In genomic region chr21:44658913-44659595, GRCh38 we compare ENCODE assay signal across 15 cellular contexts. TPM values are rescaled to one million over a fixed set of nuclear protein-coding genes. Genes with fewer than 3 reads are reported as not detected.
DNase-seq lines count a peak whose midpoint lies in the region; ATAC-seq lines count a peak whose summit lies in the region.
"Had no signal": no experiment of that assay in that cellular context is flagged by ENCODE, and none has a peak within 500 bp of the region (broad histone marks: within the 10 kb centered on the region; RNA-seq: fewer than 3 reads in every experiment).

No MANE protein-coding gene starts in this region.

- peaks cover 60% of the 10 kb centered on the region for H3K36me3 Mint-ChIP-seq in activated naive CD4-positive, alpha-beta T cell treated with anti-CD3 and anti-CD28 coated beads, Interleukin-2, amount 10 ng/mL, durations not matched to agents 7 days and 5 days
- H3K36me3 Mint-ChIP-seq in T-helper 2 cell treated with Interferon-gamma antibody and Interleukin-4, amounts not matched to agents 5 μg/mL and 100 μg/mL, for 36 hours (ENCODE audit: low read depth): peaks cover 31% of the 10 kb centered on the region
- H3K36me3 Mint-ChIP-seq in immature natural killer cell: peaks cover 10 to 19% (median 12%) of the 10 kb centered on the region in 3 donors

- H3K27ac Mint-ChIP-seq in activated naive CD4-positive, alpha-beta T cell treated with anti-CD3 and anti-CD28 coated beads, Interleukin-2, amount 10 ng/mL, durations not matched to agents 7 days and 5 days: peak overlapping the region; percentile 97
- H3K27ac Mint-ChIP-seq in T-helper 2 cell treated with Interferon-gamma antibody and Interleukin-4, amounts not matched to agents 5 μg/mL and 100 μg/mL, for 36 hours: peak overlapping the region; percentile 93
- peak overlapping the region; percentile 93 to 99 (median 97) for H3K27ac Mint-ChIP-seq in immature natural killer cell
- H3K27ac Mint-ChIP-seq: mesothelial cell of epicardium had no signal

- H3K27me3 Mint-ChIP-seq in activated naive CD4-positive, alpha-beta T cell treated with anti-CD3 and anti-CD28 coated beads, Interleukin-2, amount 10 ng/mL, durations not matched to agents 7 days and 5 days: peaks cover 6% of the 10 kb centered on the region
- peaks cover 21% of the 10 kb centered on the region for H3K27me3 Mint-ChIP-seq in T-helper 2 cell treated with Interferon-gamma antibody and Interleukin-4, amounts not matched to agents 5 μg/mL and 100 μg/mL, for 36 hours (ENCODE audit: low read depth)
- peaks cover 3 to 24% (median 15%) of the 10 kb centered on the region in 3 donors for H3K27me3 Mint-ChIP-seq in immature natural killer cell (ENCODE audit: low read depth in 3 of 3)

- H3K4me1 Mint-ChIP-seq in activated naive CD4-positive, alpha-beta T cell treated with anti-CD3 and anti-CD28 coated beads, Interleukin-2, amount 10 ng/mL, durations not matched to agents 7 days and 5 days: peaks cover 58% of the 10 kb centered on the region
- peaks cover 39% of the 10 kb centered on the region for H3K4me1 Mint-ChIP-seq in T-helper 2 cell treated with Interferon-gamma antibody and Interleukin-4, amounts not matched to agents 5 μg/mL and 100 μg/mL, for 36 hours (ENCODE audit: low read depth)
- peaks cover 50 to 58% of the 10 kb centered on the region in 2 donors for H3K4me1 Mint-ChIP-seq in immature natural killer cell
- H3K4me1 Mint-ChIP-seq: mesothelial cell of epicardium had no signal

- DNase-seq in activated naive CD4-positive, alpha-beta T cell treated with anti-CD3 and anti-CD28 coated beads, Interleukin-2, amount 10 ng/mL, durations not matched to agents 7 days and 5 days: peak; percentile 45
- DNase-seq in activated naive CD4-positive, alpha-beta T cell treated with Interleukin-2 at 50 U/mL for 16 hours: no peak
- DNase-seq in T-helper 2 cell treated with Interferon-gamma antibody and Interleukin-4, amounts not matched to agents 5 μg/mL and 100 μg/mL, for 36 hours (ENCODE audit: low spot score): no peak
- peak; percentile 22 to 47 (median 38) for DNase-seq in immature natural killer cell
- DNase-seq: foreskin fibroblast, NCI-H1092 treated with DMSO at 0.1 percent for 48 hours, NCI-H446 treated with DMSO at 0.1 percent for 48 hours, T-helper 9 cell, transverse colon had no signal

- ATAC-seq in HG03520 (IDR thresholded peaks at IDR 0.05; ENCODE audit: unreplicated experiment): no peak
- no peak for ATAC-seq in GM21447 (IDR thresholded peaks at IDR 0.05; ENCODE audit: unreplicated experiment)
- no peak for ATAC-seq in GM21526 (IDR thresholded peaks at IDR 0.05; ENCODE audit: low FRiP score, unreplicated experiment)
- ATAC-seq in HG03139 (IDR thresholded peaks at IDR 0.05; ENCODE audit: unreplicated experiment): no peak
- ATAC-seq: HCT116 had no signal

- H3K9me3 Mint-ChIP-seq in activated naive CD4-positive, alpha-beta T cell treated with anti-CD3 and anti-CD28 coated beads, Interleukin-2, amount 10 ng/mL, durations not matched to agents 7 days and 5 days: peaks cover 60% of the 10 kb centered on the region
- peaks cover 36% of the 10 kb centered on the region for H3K9me3 Mint-ChIP-seq in T-helper 2 cell treated with Interferon-gamma antibody and Interleukin-4, amounts not matched to agents 5 μg/mL and 100 μg/mL, for 36 hours
- peaks cover 6 to 18% (median 14%) of the 10 kb centered on the region in 6 donors for H3K9me3 Mint-ChIP-seq in immature natural killer cell

- H3K4me3 Mint-ChIP-seq in activated naive CD4-positive, alpha-beta T cell treated with anti-CD3 and anti-CD28 coated beads, Interleukin-2, amount 10 ng/mL, durations not matched to agents 7 days and 5 days: no peak overlapping the region
- H3K4me3 Mint-ChIP-seq in T-helper 2 cell treated with Interferon-gamma antibody and Interleukin-4, amounts not matched to agents 5 μg/mL and 100 μg/mL, for 36 hours: peak overlapping the region; percentile 54
- peak overlapping the region; percentile 60 to 90 (median 72) for H3K4me3 Mint-ChIP-seq in immature natural killer cell
- H3K4me3 Mint-ChIP-seq: mesothelial cell of epicardium had no signal

- CTCF ChIA-PET in activated naive CD4-positive, alpha-beta T cell treated with anti-CD3 and anti-CD28 coated beads, Interleukin-2, amount 10 ng/mL, durations not matched to agents 7 days and 5 days (lab: Charles Lee): no interaction called here

RNA-seq across cellular contexts. Expression of gene KRTAP12-3, which starts 1.3 kb away (rescaled TPM):
- 1 to 10 TPM in 1 of 3 donors, not detected in 2; 1.3 TPM for polyA plus RNA-seq in immature natural killer cell

RNA-seq across cellular contexts. Expression of gene KRTAP12-4, which starts 4.6 kb away (rescaled TPM):
- polyA plus RNA-seq in immature natural killer cell: not detected

RNA-seq across cellular contexts. Expression of gene KRTAP12-2, which starts 7.7 kb away (rescaled TPM):
- polyA plus RNA-seq in immature natural killer cell: not detected

RNA-seq across cellular contexts. Expression of gene KRTAP10-11, which starts 12.8 kb away (rescaled TPM):
- polyA plus RNA-seq in immature natural killer cell: not detected

RNA-seq across cellular contexts. Expression of gene KRTAP10-10, which starts 21.9 kb away (rescaled TPM):
- polyA plus RNA-seq in immature natural killer cell: not detected

Comparison
In these comparisons a context has a peak if more than half of its experiments do, and no peak if none do; other contexts are left out.
1. DNase-seq: peak in activated naive CD4-positive, alpha-beta T cell treated with anti-CD3 and anti-CD28 coated beads, Interleukin-2, amount 10 ng/mL, durations not matched to agents 7 days and 5 days (single experiment) and immature natural killer cell (3 of 3); none in activated naive CD4-positive, alpha-beta T cell treated with Interleukin-2 at 50 U/mL for 16 hours (single experiment) and T-helper 2 cell treated with Interferon-gamma antibody and Interleukin-4, amounts not matched to agents 5 μg/mL and 100 μg/mL, for 36 hours (single experiment).
2. Peak in every context shown above with its lines, with median percentiles within 50 percentile points of each other: H3K27ac Mint-ChIP-seq.